ENCODE assay signal across 18 cellular contexts in the genomic region with DNA sequence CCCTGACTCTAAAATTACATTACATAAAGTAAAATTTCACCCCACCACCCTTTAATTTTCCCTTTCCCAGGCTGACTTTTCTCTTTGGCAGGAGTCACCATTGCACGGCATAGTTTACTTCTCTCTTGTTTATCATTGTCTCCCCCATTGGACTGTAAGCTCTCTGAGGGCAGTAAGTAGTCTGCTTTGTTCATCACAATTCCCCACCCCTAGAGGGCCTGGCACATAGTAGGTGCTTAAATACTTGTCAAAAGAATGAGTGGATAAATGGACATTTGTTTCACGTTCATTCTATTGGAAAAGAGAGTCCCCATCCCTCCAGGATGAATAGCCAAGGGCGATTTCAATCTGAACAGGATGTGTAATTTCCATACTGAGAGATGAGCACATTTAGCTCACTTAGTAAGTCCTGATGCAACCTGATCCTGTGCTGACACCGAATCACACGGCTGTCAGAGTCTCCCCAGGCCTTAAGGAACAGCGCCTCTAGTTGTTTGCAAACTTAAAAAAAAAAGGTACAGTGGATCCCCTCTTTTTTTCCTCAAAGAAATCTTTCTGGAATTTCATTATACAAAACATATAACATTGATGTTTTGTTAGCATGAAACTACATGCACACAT. TPM values are rescaled to one million over a fixed set of nuclear protein-coding genes. Genes with fewer than 3 reads are reported as not detected.
A peak's percentile ranks its signal among the peaks of the same experiment; 100 is the strongest.
DNase-seq lines count a peak whose midpoint lies in the region; ATAC-seq and TF ChIP-seq lines count a peak whose summit lies in the region.
"Had no signal": no experiment of that assay in that cellular context is flagged by ENCODE, and none has a peak within 500 bp of the region (broad histone marks: within the 10 kb centered on the region; RNA-seq: fewer than 3 reads in every experiment).

No MANE protein-coding gene starts in this region.

- TF ChIP-seq CTCF in HEK293 (tag by site-specific recombination; IDR thresholded peaks at IDR 0.05), result no peak

- CTCF ChIA-PET in HEK293 (lab: Yijun Ruan, JAX), result interaction anchor here (1.0 to 1.7 kb wide), 2 partner anchors 104 to 694 kb away, joined by 3 to 5 read pairs; no protein-coding TSS in a partner anchor

- no peak overlapping the region for H4K8ac ChIP-seq in mesendoderm (ENCODE audit: low read depth, low read length)

- no CpG with 5 or more reads among the region's 6 CpGs for WGBS in mesendoderm (ENCODE audit: extremely low coverage, insufficient coverage, low lambda C conversion rate)

- no peak for ATAC-seq in HG02981 (IDR thresholded peaks at IDR 0.05; ENCODE audit: unreplicated experiment)
- ATAC-seq: activated CD8-positive, alpha-beta T cell treated with anti-CD3 and anti-CD28 coated beads, Interleukin-2, amount 10 ng/mL, durations not matched to agents 7 days and 5 days; heart right ventricle; stimulated activated naive CD8-positive, alpha-beta T cell treated with anti-CD3 and anti-CD28 coated beads, Interleukin-15, Interleukin-2, amounts not matched to agents 100 U/mL and 50 U/mL, for 24 hours had no signal

- H3K27ac ChIP-seq in HEK293 (ENCODE audit: extremely low read depth, low read depth, low read length) (no peak overlapping the region), mesendoderm (ENCODE audit: low read depth, low read length) (no peak overlapping the region)
- H3K27ac ChIP-seq: C4-2B, esophagus muscularis mucosa, heart right ventricle had no signal

- no peaks in the 10 kb centered on the region for H3K36me3 ChIP-seq in HEK293 (ENCODE audit: control insufficient read depth in 2 of 2, insufficient read depth in 1 of 2, low read length in 2 of 2)
- no peaks in the 10 kb centered on the region for H3K36me3 ChIP-seq in mesendoderm (ENCODE audit: control insufficient read depth, insufficient read depth, low read length)
- H3K36me3 ChIP-seq: esophagus muscularis mucosa, heart right ventricle had no signal

- H3K27me3 ChIP-seq in mesendoderm (ENCODE audit: insufficient read depth, low read length, poor library complexity), result no peaks in the 10 kb centered on the region
- H3K27me3 ChIP-seq: esophagus muscularis mucosa had no signal

- no peaks in the 10 kb centered on the region for H3K4me1 ChIP-seq in HEK293 (ENCODE audit: control insufficient read depth, insufficient read depth, low read length)
- no peaks in the 10 kb centered on the region for H3K4me1 ChIP-seq in mesendoderm (ENCODE audit: control insufficient read depth, low read depth, low read length)
- H3K4me1 ChIP-seq: esophagus muscularis mucosa had no signal

- no peak overlapping the region for H2BK120ac ChIP-seq in mesendoderm (ENCODE audit: low read depth, low read length)

- peak; percentile 17 for DNase-seq in NCI-H510A treated with DMSO at 0.1 percent for 48 hours (lab: John Stamatoyannopoulos, UW)
- no peak for DNase-seq in NCI-H510A (lab: John Stamatoyannopoulos, UW)
- DNase-seq in SK-MEL-5 (ENCODE audit: low read depth, low spot score), result peak; percentile 16
- peak; percentile 40 for DNase-seq in mesendoderm
- DNase-seq in pons (ENCODE audit: low spot score), result no peak
- DNase-seq in GDM1 (lab: John Stamatoyannopoulos, UW), result no peak
- DNase-seq: activated CD8-positive, alpha-beta T cell treated with anti-CD3 and anti-CD28 coated beads, Interleukin-2, amount 10 ng/mL, durations not matched to agents 7 days and 5 days; activated T-cell treated with anti-CD3 and anti-CD28 coated beads, Interleukin-2, amount 50 U/mL, for 72 hours; heart right ventricle; MM.1S; NCI-H2081 treated with DMSO at 0.1 percent for 48 hours; NK-92 treated with Interleukin-12 subunit alpha and Interleukin-12 subunit beta, amount 100 ng/mL, for 24 hours; RPMI8226; stimulated activated naive CD8-positive, alpha-beta T cell treated with anti-CD3 and anti-CD28 coated beads, Interleukin-15, Interleukin-2, amounts not matched to agents 100 U/mL and 50 U/mL, for 24 hours had no signal

- no peak overlapping the region for H2BK5ac ChIP-seq in mesendoderm (ENCODE audit: low read length)

- POLR2A ChIA-PET in HEK293 (lab: Yijun Ruan, JAX), result interaction anchor here (0.6 kb wide), 1 partner anchor 596 kb away, joined by 3 read pairs; no protein-coding TSS in a partner anchor

- no peaks in the 10 kb centered on the region for H3K9me3 ChIP-seq in HEK293 (ENCODE audit: control insufficient read depth, insufficient read depth, low read depth, low read length)
- H3K9me3 ChIP-seq: esophagus muscularis mucosa, heart right ventricle had no signal

- no peak overlapping the region for H2AK5ac ChIP-seq in mesendoderm (ENCODE audit: low read length)

- no peak overlapping the region for H3K23ac ChIP-seq in mesendoderm (ENCODE audit: low read length)

- no peak overlapping the region for H3K4ac ChIP-seq in mesendoderm (ENCODE audit: low read depth, low read length)

- no peaks in the 10 kb centered on the region for H3K79me1 ChIP-seq in mesendoderm (ENCODE audit: low read length)

- in situ Hi-C loops in SK-MEL-5 (cut with HindIII; ENCODE audit: low pct_unique_long_range_greater_than_20kb, low sequenced_read_pairs), result loop anchor here (25.0 kb wide), 1 partner anchor 623 kb away; no protein-coding TSS in a partner anchor

- no peak overlapping the region for H4K5ac ChIP-seq in mesendoderm (ENCODE audit: low read length)

- H3K9ac ChIP-seq in mesendoderm (ENCODE audit: low read length), result no peak overlapping the region

- H3K56ac ChIP-seq in mesendoderm (ENCODE audit: low read length), result no peak overlapping the region

- H3K18ac ChIP-seq in mesendoderm (ENCODE audit: low read length), result no peak overlapping the region

- no peaks in the 10 kb centered on the region for H3K79me2 ChIP-seq in mesendoderm (ENCODE audit: control insufficient read depth, insufficient read depth, low read length)

- H2BK15ac ChIP-seq in mesendoderm (replicated peaks; ENCODE audit: low read depth), result no peak overlapping the region

- no peak overlapping the region for H3K4me2 ChIP-seq in mesendoderm (ENCODE audit: low read length)

- no peak overlapping the region for H3K4me3 ChIP-seq in HEK293 (ENCODE audit: low read depth, low read length)
- H3K4me3 ChIP-seq in mesendoderm (ENCODE audit: low read length), result no peak overlapping the region
- H3K4me3 ChIP-seq: esophagus muscularis mucosa, heart right ventricle had no signal

TF ChIP-seq in HEK293, 187 proteins besides CTCF, POLR2A, EP300 and RAD21:
- TF ChIP-seq ZBTB17 (tag by site-specific recombination; IDR thresholded peaks at IDR 0.05) (0 out of 2 replicates have a peak, but pooled peaks have one; percentile 15), SP2 (tag by site-specific recombination; IDR thresholded peaks at IDR 0.05) (no peak)

RNA-seq across cellular contexts. Expression of a gene that starts 54.0 kb away (rescaled TPM):
- 30.0 and 35.1 TPM in 2 replicates for total RNA-seq in SK-MEL-5 (2014; rRNA removed; shearing (Covaris generic))
- polyA plus RNA-seq in SK-MEL-5 (2015; cell fraction: cytosol; rRNA removed), result 56.7 and 60.6 TPM in 2 replicates
- 99.8 and 138 TPM in 2 replicates for polyA plus RNA-seq in SK-MEL-5 (2015; cell fraction: nucleus; rRNA removed)
- 32.9 TPM for polyA plus RNA-seq in mesendoderm (2013, experiment 1 of 2)
- polyA plus RNA-seq in mesendoderm (2013, experiment 2 of 2), result 34.0 TPM

Comparison
In these comparisons a context has a peak if more than half of its experiments do, and no peak if none do; other contexts are left out.
1. DNase-seq: peak in NCI-H510A treated with DMSO at 0.1 percent for 48 hours (single experiment), SK-MEL-5 (single experiment) and mesendoderm (single experiment); none in NCI-H510A (single experiment), pons (single experiment) and GDM1 (single experiment).